8 cellular contexts compared by ENCODE assay signal in the genomic region with DNA sequence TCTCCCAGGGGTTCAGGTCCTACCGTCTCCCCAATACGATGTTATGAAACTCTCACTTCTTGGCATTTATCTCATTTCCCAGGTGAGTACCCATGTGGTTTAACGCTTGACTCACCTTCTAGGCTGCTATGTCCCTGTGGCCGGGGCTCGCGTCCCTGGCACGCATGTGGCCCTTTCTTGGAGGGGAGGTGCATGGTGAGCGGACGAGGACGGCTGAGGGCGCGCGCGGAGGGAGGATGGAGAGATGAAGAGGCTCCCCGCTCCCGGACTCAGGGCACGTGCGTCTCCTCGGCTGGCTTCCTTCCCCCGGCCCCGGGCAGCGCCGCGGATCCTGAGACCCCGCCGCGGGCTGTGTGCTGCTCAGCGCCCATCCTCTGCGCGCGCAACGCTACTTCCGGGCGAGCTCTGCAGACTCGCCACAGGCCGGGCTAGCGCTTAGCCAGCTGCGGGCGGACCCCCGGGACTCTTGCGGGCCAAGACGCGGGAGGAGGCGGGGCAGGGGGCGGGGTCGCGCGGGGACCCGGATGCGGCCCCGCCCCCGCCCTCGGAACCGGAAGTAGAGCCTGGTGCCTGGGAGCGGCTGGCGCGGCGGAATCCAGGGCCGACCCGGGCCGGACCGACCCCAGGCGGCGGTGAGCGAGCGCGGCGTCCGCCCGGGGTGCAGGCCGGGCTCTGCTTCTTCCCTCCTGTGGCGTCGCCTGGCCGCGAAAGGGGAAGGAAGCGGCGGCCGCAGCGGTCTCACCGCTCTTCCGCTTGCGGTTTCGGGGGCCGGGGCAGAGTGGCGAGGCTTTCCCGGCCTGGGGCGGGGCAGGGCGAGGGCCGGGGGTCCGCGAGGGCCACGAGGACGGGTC. TPM values are rescaled to one million over a fixed set of nuclear protein-coding genes. Genes with fewer than 3 reads are reported as not detected.
DNase-seq lines count a peak whose midpoint lies in the region; ATAC-seq and TF ChIP-seq lines count a peak whose summit lies in the region.

A gene (plus strand): TSS at position 547 of the 851 bp plus-strand sequence. CDS start 8,769 bp downstream, outside the sequence.

- H3K27me3 Mint-ChIP-seq in CD4-positive, alpha-beta T cell: peaks cover 17% of the 10 kb centered on the region
- H3K27me3 Mint-ChIP-seq in T-helper 1 cell treated with Interleukin-12 subunit alpha and Interleukin-12 subunit beta and Interleukin-4 antibody, amounts not matched to agents 30 μg/mL and 1 μg/mL, for 36 hours (ENCODE audit: low read depth): peaks cover 75% of the 10 kb centered on the region

- H3K36me3 Mint-ChIP-seq in CD4-positive, alpha-beta T cell (ENCODE audit: low read depth): peaks cover 4% of the 10 kb centered on the region
- peaks cover 3% of the 10 kb centered on the region for H3K36me3 Mint-ChIP-seq in T-helper 1 cell treated with Interleukin-12 subunit alpha and Interleukin-12 subunit beta and Interleukin-4 antibody, amounts not matched to agents 30 μg/mL and 1 μg/mL, for 36 hours (ENCODE audit: low read depth)

- peak; percentile 68 for TF ChIP-seq POLR2A in transverse colon (IDR thresholded peaks at IDR 0.05)

- H4K20me1 ChIP-seq in GM23248 (ENCODE audit: insufficient read depth): peaks cover 11% of the 10 kb centered on the region; the same call in 1 of the 2 replicates

- H3K4me2 ChIP-seq in GM23248 (ENCODE audit: unreplicated experiment) (peak within 1 kb of the TSS; percentile 99), parathyroid adenoma (ENCODE audit: low read length) (peak within 1 kb of the TSS; percentile 82)

- no peak for TF ChIP-seq CTCF in CD4-positive, alpha-beta T cell (IDR thresholded peaks at IDR 0.05)
- TF ChIP-seq CTCF in parathyroid adenoma (IDR thresholded peaks at IDR 0.05) (no peak), transverse colon (IDR thresholded peaks at IDR 0.05) (no peak)

- in situ Hi-C loops in GM23248 (cut with MboI) (no loop called here), transverse colon (cut with MboI; ENCODE audit: low pct_ligation_motif_present in 1 of 4, low pct_unique_long_range_greater_than_20kb in 1 of 4, low sequenced_read_pairs in 3 of 4) (no loop called here)

- H3K4me3 ChIP-seq in GM23248 (peak within 1 kb of the TSS; percentile 88), parathyroid adenoma (ENCODE audit: low read depth, low read length) (peak within 1 kb of the TSS; percentile 71), transverse colon (peak within 1 kb of the TSS; percentile 52 to 98 (median 94))

- CTCF ChIA-PET in CD4-positive, alpha-beta T cell (lab: Charles Lee): no interaction called here

- intact Hi-C loops in CD4-positive, alpha-beta T cell (cut with DNase I, micrococcal nuclease): loop anchor here in 1 of 2 experiments (5.0 to 10.0 kb wide), 2 partner anchors 126 to 1057 kb away; a partner anchor contains a TSS
- intact Hi-C loops in cardiac septum (cut with DNase I): loop anchor here (5.0 kb wide), 1 partner anchor 126 kb away; a partner anchor contains a TSS
- intact Hi-C loops in transverse colon (cut with DNase I; ENCODE audit: low total_unique reads): no loop called here

- 0 to 2% methylated on average over 52 to 82 of the region's 93 CpGs for WGBS in GM23248 (ENCODE audit: low coverage in 1 of 2, low lambda C conversion rate in 2 of 2, missing lambda C conversion rate in 2 of 2), 2 experiments
- 0% methylated on average over 35 of the region's 93 CpGs; no CpG with 5 or more reads in 1 of the 2 donors for WGBS in transverse colon (ENCODE audit: low coverage in 1 of 2), 2 donors

- H3K79me2 ChIP-seq in GM23248 (ENCODE audit: insufficient read depth) (peaks cover 88% of the 10 kb centered on the region), parathyroid adenoma (peaks cover 8% of the 10 kb centered on the region)

- POLR2A ChIA-PET in CD4-positive, alpha-beta T cell (lab: Charles Lee): no interaction called here

- ATAC-seq in CD4-positive, alpha-beta T cell (ENCODE audit: poor library complexity): peak; percentile 76

- H3K36me3 ChIP-seq in GM23248 (ENCODE audit: low read depth) (no peaks in the 10 kb centered on the region), parathyroid adenoma (ENCODE audit: control insufficient read depth, insufficient read depth, low read length) (no peaks in the 10 kb centered on the region), transverse colon (no peaks in the 10 kb centered on the region)

- peaks cover 12% of the 10 kb centered on the region for H3K4me1 Mint-ChIP-seq in CD4-positive, alpha-beta T cell (ENCODE audit: low read depth)
- peaks cover 21% of the 10 kb centered on the region for H3K4me1 Mint-ChIP-seq in T-helper 1 cell treated with Interleukin-12 subunit alpha and Interleukin-12 subunit beta and Interleukin-4 antibody, amounts not matched to agents 30 μg/mL and 1 μg/mL, for 36 hours (ENCODE audit: low read depth)

- H3F3A ChIP-seq in GM23248 (ENCODE audit: insufficient read depth): peaks cover 16% of the 10 kb centered on the region

- no peak within 1 kb of the TSS for H3K27ac Mint-ChIP-seq in CD4-positive, alpha-beta T cell
- peak within 1 kb of the TSS; percentile 73 for H3K27ac Mint-ChIP-seq in T-helper 1 cell treated with Interleukin-12 subunit alpha and Interleukin-12 subunit beta and Interleukin-4 antibody, amounts not matched to agents 30 μg/mL and 1 μg/mL, for 36 hours

- H3K4me1 ChIP-seq in GM23248 (ENCODE audit: insufficient read depth) (peaks cover 24% of the 10 kb centered on the region), parathyroid adenoma (peaks cover 4% of the 10 kb centered on the region), transverse colon (peaks cover 11 to 42% (median 25%) of the 10 kb centered on the region in 4 donors)

- no peaks in the 10 kb centered on the region for H3K9me3 Mint-ChIP-seq in CD4-positive, alpha-beta T cell
- no peaks in the 10 kb centered on the region for H3K9me3 Mint-ChIP-seq in T-helper 1 cell treated with Interleukin-12 subunit alpha and Interleukin-12 subunit beta and Interleukin-4 antibody, amounts not matched to agents 30 μg/mL and 1 μg/mL, for 36 hours

- H3K9me3 ChIP-seq in CD4-positive, alpha-beta T cell (ENCODE audit: control insufficient read depth, low read length): no peaks in the 10 kb centered on the region
- H3K9me3 ChIP-seq in GM23248 (ENCODE audit: low read depth) (no peaks in the 10 kb centered on the region), parathyroid adenoma (ENCODE audit: control insufficient read depth, low read length) (no peaks in the 10 kb centered on the region), transverse colon (no peaks in the 10 kb centered on the region)

- DNase-seq in CD4-positive, alpha-beta T cell: peak; percentile 34 to 62 (median 50)
- DNase-seq in GM23248 (peak; percentile 90), NCI-H1436 (lab: John Stamatoyannopoulos, UW) (peak; percentile 84), amniotic epithelial cell (ENCODE audit: low read depth) (peak; percentile 75), cardiac septum (ENCODE audit: low spot score) (peak; percentile 89), transverse colon (peak; percentile 84)

- H3K9ac ChIP-seq in GM23248 (peak within 1 kb of the TSS; percentile 99), parathyroid adenoma (peak within 1 kb of the TSS; percentile 37)

- no peak for TF ChIP-seq EP300 in transverse colon (IDR thresholded peaks at IDR 0.05; ENCODE audit: low read depth)

- peak within 1 kb of the TSS; percentile 88 for H3K4me3 Mint-ChIP-seq in CD4-positive, alpha-beta T cell
- H3K4me3 Mint-ChIP-seq in T-helper 1 cell treated with Interleukin-12 subunit alpha and Interleukin-12 subunit beta and Interleukin-4 antibody, amounts not matched to agents 30 μg/mL and 1 μg/mL, for 36 hours: peak within 1 kb of the TSS; percentile 86

- H2AFZ ChIP-seq in GM23248 (peak within 1 kb of the TSS; percentile 94), parathyroid adenoma (peak within 1 kb of the TSS; percentile 89)

- no peak within 1 kb of the TSS for H3K27ac ChIP-seq in CD4-positive, alpha-beta T cell (ENCODE audit: low read depth, low read length)
- peak within 1 kb of the TSS; percentile 96 for H3K27ac ChIP-seq in GM23248
- peak within 1 kb of the TSS; percentile 12 for H3K27ac ChIP-seq in parathyroid adenoma
- peak within 1 kb of the TSS; percentile 78 to 96 (median 90) for H3K27ac ChIP-seq in transverse colon

- H3K27me3 ChIP-seq in CD4-positive, alpha-beta T cell (ENCODE audit: control insufficient read depth, insufficient read depth, low read length): peaks cover 17% of the 10 kb centered on the region
- H3K27me3 ChIP-seq in GM23248 (replicated peaks; ENCODE audit: insufficient read depth): no peaks in the 10 kb centered on the region
- H3K27me3 ChIP-seq in parathyroid adenoma (ENCODE audit: control insufficient read depth, insufficient read depth, low read length): no peaks in the 10 kb centered on the region
- peaks cover 3% of the 10 kb centered on the region for H3K27me3 ChIP-seq in transverse colon

- no peaks in the 10 kb centered on the region for H3K9me2 ChIP-seq in GM23248 (ENCODE audit: insufficient read depth)

RNA-seq across cellular contexts. Expression of the gene that starts here (rescaled TPM):
- total RNA-seq in CD4-positive, alpha-beta T cell: under 1 TPM; 0.45 to 0.80 TPM
- 249 and 315 TPM in 2 replicates for total RNA-seq in GM23248 (2014; rRNA removed; shearing (Covaris generic))
- polyA plus RNA-seq in GM23248 (2016; fragmentation: Nextera tagmentation; extraction: Ambion mirVana): 267 and 268 TPM in 2 replicates
- total RNA-seq in cardiac septum (171 TPM), transverse colon (100 to 1,000 TPM; 203 to 449 (median 365) TPM)

Comparison
In these comparisons a context has a peak if more than half of its experiments do, and no peak if none do; other contexts are left out.
1. RNA of the gene that starts here (total RNA-seq): 203 to 449 TPM in transverse colon, 249 to 315 TPM in GM23248 and 171 TPM in cardiac septum (single experiment); 0.45 to 0.80 TPM in CD4-positive, alpha-beta T cell; every median in the first group is over 10 times any median in the second.
2. Peak in DNase-seq and ATAC-seq in CD4-positive, alpha-beta T cell; RNA of the gene not detected or under 1 TPM.
3. Peak in every context shown above with its lines, with median percentiles within 50 percentile points of each other: DNase-seq and H3K4me3 ChIP-seq.